Comparison of ENCODE assay signal across 15 cellular contexts in genomic region chr22:37054600-37055365, GRCh38. TPM values are rescaled to one million over a fixed set of nuclear protein-coding genes. Genes with fewer than 3 reads are reported as not detected.
DNase-seq lines count a peak whose midpoint lies in the region; ATAC-seq, FAIRE-seq and TF ChIP-seq lines count a peak whose summit lies in the region.
"Had no signal": no experiment of that assay in that cellular context is flagged by ENCODE, and none has a peak within 500 bp of the region (broad histone marks: within the 10 kb centered on the region; RNA-seq: fewer than 3 reads in every experiment).

No MANE protein-coding gene starts in this region.

- no peak for TF ChIP-seq RAD21 in HepG2 (CRISPR knock-in tag; IDR thresholded peaks at IDR 0.05)

- H3K27ac ChIP-seq in left ventricle myocardium inferior (replicated peaks), result no peak overlapping the region
- H3K27ac ChIP-seq in HepG2 (ENCODE audit: extremely low read length, insufficient read depth, low read length), result no peak overlapping the region
- H3K27ac ChIP-seq: C4-2B, SJSA1 had no signal

- FAIRE-seq in HepG2 (lab: Jason Lieb, UNC), result no peak
- FAIRE-seq: GM18507 had no signal

- no peaks in the 10 kb centered on the region for H3K9me3 Mint-ChIP-seq in CD14-positive monocyte

- DNase-seq in Right ventricle myocardium inferior (ENCODE audit: missing footprints) (peak; percentile 42), left ventricle myocardium inferior (no peak), HepG2 (ENCODE audit: low spot score) (no peak), NAMALWA (ENCODE audit: low spot score) (no peak), NCI-H446 (lab: John Stamatoyannopoulos, UW) (no peak), CD14-positive monocyte (ENCODE audit: low spot score) (no peak)
- DNase-seq: H7, MG63, NCI-H1105, NCI-H187, RPMI8226 had no signal

- POLR2A ChIA-PET in HepG2 (lab: Yijun Ruan, JAX), result interaction anchor here (0.8 to 2.2 kb wide), 4 partner anchors 10 to 36 kb away, joined by 3 to 6 read pairs (median 4); partner anchors contain the start of genes MPST and TST

- no peak overlapping the region for H3K27ac Mint-ChIP-seq in CD14-positive monocyte

- H3K4me1 ChIP-seq in left ventricle myocardium inferior (peaks cover 30% of the 10 kb centered on the region), HepG2 (ENCODE audit: insufficient read depth, low read length) (peaks cover 57% of the 10 kb centered on the region)

- H3K79me2 ChIP-seq in HepG2 (ENCODE audit: insufficient read depth, low read length), result no peaks in the 10 kb centered on the region

- no peaks in the 10 kb centered on the region for H4K20me1 ChIP-seq in HepG2 (ENCODE audit: insufficient read depth, low read length)

- H3K4me1 Mint-ChIP-seq in CD14-positive monocyte, result peaks cover 35% of the 10 kb centered on the region

- TF ChIP-seq CTCF in left ventricle myocardium inferior (IDR thresholded peaks at IDR 0.05; ENCODE audit: borderline replicate concordance), result no peak
- no peak for TF ChIP-seq CTCF in HepG2 (CRISPR knock-in tag; IDR thresholded peaks at IDR 0.05)
- TF ChIP-seq CTCF in CD14-positive monocyte (IDR thresholded peaks at IDR 0.05), result no peak

- ATAC-seq in Right ventricle myocardium inferior, result no peak
- no peak for ATAC-seq in HepG2

- H3K27me3 ChIP-seq in left ventricle myocardium inferior (ENCODE audit: low read depth) (no peaks in the 10 kb centered on the region), HepG2 (ENCODE audit: control insufficient read depth in 1 of 2, insufficient read depth in 2 of 2, low read length in 2 of 2) (peaks cover 0 to 9% of the 10 kb centered on the region in 2 experiments; a peak in 2 of 5 replicates)
- H3K27me3 ChIP-seq: MG63, SJSA1 had no signal

- H3K9me3 ChIP-seq in left ventricle myocardium inferior (replicated peaks) (no peaks in the 10 kb centered on the region), HepG2 (ENCODE audit: low read length) (no peaks in the 10 kb centered on the region)
- H3K9me3 ChIP-seq: MG63 had no signal

- BruUV-seq in HepG2 (replicated peaks; lab: Mats Ljungman, UMichigan), result no TSS peak

- H3K36me3 Mint-ChIP-seq in CD14-positive monocyte, result peaks cover 43 to 44% of the 10 kb centered on the region in 2 donors

- H3K27me3 Mint-ChIP-seq in CD14-positive monocyte (ENCODE audit: low read depth in 3 of 3), result peaks cover 1 to 13% (median 2%) of the 10 kb centered on the region in 3 donors

- TF ChIP-seq POLR2A in HepG2 (IDR thresholded peaks at IDR 0.05; ENCODE audit: insufficient read depth in 1 of 2, low read depth in 2 of 2, low read length in 2 of 2), result no peak

- WGBS in HepG2 (ENCODE audit: low lambda C conversion rate), result 79% methylated on average over 18 of the region's 20 CpGs

- H3K4me3 ChIP-seq in left ventricle myocardium inferior (no peak overlapping the region), HepG2 (replicated peaks in 1 of 3; ENCODE audit: insufficient read depth in 1 of 3, low read depth in 2 of 3, low read length in 3 of 3) (no peak overlapping the region)
- H3K4me3 ChIP-seq: MG63, SJSA1 had no signal

- no peak overlapping the region for H2AFZ ChIP-seq in HepG2 (ENCODE audit: low read length)

- H3K4me3 Mint-ChIP-seq in CD14-positive monocyte, result no peak overlapping the region

- H3K36me3 ChIP-seq in left ventricle myocardium inferior (peaks cover 37% of the 10 kb centered on the region), HepG2 (replicated peaks in 1 of 2; ENCODE audit: control insufficient read depth in 1 of 2, insufficient read depth in 2 of 2, low read length in 2 of 2) (no peaks in the 10 kb centered on the region; a peak in 1 of 5 replicates)
- H3K36me3 ChIP-seq: MG63 had no signal

- no peak overlapping the region for H3K9ac ChIP-seq in HepG2 (ENCODE audit: insufficient read depth, low read depth, low read length)

- intact Hi-C loops in Right ventricle myocardium inferior (cut with DNase I) (no loop called here), left ventricle myocardium inferior (cut with micrococcal nuclease) (no loop called here), HepG2 (cut with micrococcal nuclease; ENCODE audit: unreplicated experiment) (no loop called here), CD14-positive monocyte (cut with micrococcal nuclease) (no loop called here)

- in situ Hi-C loops in HepG2 (cut with HindIII; ENCODE audit: extremely low pct_ligation_motif_present, low pct_unique_long_range_greater_than_20kb), result no loop called here

- TF ChIP-seq EP300 in HepG2 (IDR thresholded peaks at IDR 0.05; ENCODE audit: low read depth in 2 of 2, low read length in 2 of 2) (no peak), HepG2 (CRISPR knock-in tag; IDR thresholded peaks at IDR 0.05; ENCODE audit: borderline replicate concordance) (no peak)

- CTCF ChIA-PET in HepG2 (lab: Yijun Ruan, JAX; ENCODE audit: low intra/inter-chr PET ratio, low total read pairs), result no interaction called here

- no peak overlapping the region for H3K4me2 ChIP-seq in HepG2 (ENCODE audit: low read depth, low read length)

RNA-seq across cellular contexts. Expression of gene KCTD17, which starts 3.2 kb away (rescaled TPM):
- 11.2 TPM for total RNA-seq in Right ventricle myocardium inferior
- total RNA-seq in left ventricle myocardium inferior, result 14.3 TPM
- total RNA-seq in HepG2 (2016; rRNA removed; fragmentation: Illumina TruSeq; extraction: Trizol), result 4.5 and 5.3 TPM in 2 replicates
- 2.1 and 2.4 TPM in 2 replicates for total RNA-seq in HepG2 (2016; cell fraction: cytosol; rRNA removed; fragmentation: Illumina TruSeq; extraction: Trizol; ENCODE audit: low read depth)
- 3.3 and 4.9 TPM in 2 replicates for total RNA-seq in HepG2 (2016; cell fraction: insoluble cytoplasmic fraction; rRNA removed; fragmentation: Illumina TruSeq; extraction: Trizol)
- total RNA-seq in HepG2 (2016; cell fraction: membrane; rRNA removed; fragmentation: Illumina TruSeq; extraction: Trizol), result 3.7 and 3.8 TPM in 2 replicates
- 2.9 and 4.4 TPM in 2 replicates for total RNA-seq in HepG2 (2016; cell fraction: nucleus; rRNA removed; fragmentation: Illumina TruSeq; extraction: Trizol)
- polyA plus RNA-seq in HepG2 (2011; rRNA removed), result 11.7 and 17.4 TPM in 2 replicates
- 11.0 and 11.5 TPM in 2 replicates for polyA plus RNA-seq in HepG2 (2011; cell fraction: cytosol; rRNA removed)
- 52.2 and 53.1 TPM in 2 replicates for polyA plus RNA-seq in HepG2 (2011; cell fraction: nucleus; rRNA removed)
- 5.3 and 11.6 TPM in 2 replicates for polyA plus RNA-seq in HepG2 (2012)
- 2.5 and 3.1 TPM in 2 replicates for polyA plus RNA-seq in HepG2 (2016; cell fraction: cytosol; fragmentation: Illumina TruSeq; extraction: Trizol; ENCODE audit: low read depth)
- polyA plus RNA-seq in HepG2 (2016; cell fraction: insoluble cytoplasmic fraction; fragmentation: Illumina TruSeq; extraction: Trizol; ENCODE audit: low read depth), result 4.6 and 5.0 TPM in 2 replicates
- polyA plus RNA-seq in HepG2 (2016; cell fraction: membrane; fragmentation: Illumina TruSeq; extraction: Trizol; ENCODE audit: low read depth), result 2.8 and 4.0 TPM in 2 replicates
- polyA plus RNA-seq in HepG2 (2016; cell fraction: nucleus; fragmentation: Illumina TruSeq; extraction: Trizol; ENCODE audit: insufficient read depth, low read depth), result 5.0 and 5.9 TPM in 2 replicates
- 0.28 and 24.0 TPM in 2 replicates for polyA minus RNA-seq in HepG2 (2011; rRNA and poly(A)+ RNA removed; ENCODE audit: low replicate concordance)
- 4.6 and 5.1 TPM in 2 replicates for polyA minus RNA-seq in HepG2 (2011; cell fraction: cytosol; rRNA and poly(A)+ RNA removed)
- polyA minus RNA-seq in HepG2 (2011; cell fraction: nucleus; rRNA and poly(A)+ RNA removed), result 6.8 and 7.3 TPM in 2 replicates
- 1 to 10 TPM; 8.4 to 9.0 TPM for polyA plus RNA-seq in CD14-positive monocyte

RNA-seq across cellular contexts. Expression of gene MPST, which starts 35.2 kb away (rescaled TPM):
- 58.4 TPM for total RNA-seq in Right ventricle myocardium inferior
- 58.3 TPM for total RNA-seq in left ventricle myocardium inferior
- 94.8 and 133 TPM in 2 replicates for total RNA-seq in HepG2 (2016; rRNA removed; fragmentation: Illumina TruSeq; extraction: Trizol)
- total RNA-seq in HepG2 (2016; cell fraction: cytosol; rRNA removed; fragmentation: Illumina TruSeq; extraction: Trizol; ENCODE audit: low read depth), result 214 and 241 TPM in 2 replicates
- total RNA-seq in HepG2 (2016; cell fraction: insoluble cytoplasmic fraction; rRNA removed; fragmentation: Illumina TruSeq; extraction: Trizol), result 83.9 and 129 TPM in 2 replicates
- total RNA-seq in HepG2 (2016; cell fraction: membrane; rRNA removed; fragmentation: Illumina TruSeq; extraction: Trizol), result 236 and 281 TPM in 2 replicates
- total RNA-seq in HepG2 (2016; cell fraction: nucleus; rRNA removed; fragmentation: Illumina TruSeq; extraction: Trizol), result 43.0 and 55.9 TPM in 2 replicates
- 141 and 191 TPM in 2 replicates for polyA plus RNA-seq in HepG2 (2011; rRNA removed)
- 159 and 302 TPM in 2 replicates for polyA plus RNA-seq in HepG2 (2011; cell fraction: cytosol; rRNA removed)
- 297 and 319 TPM in 2 replicates for polyA plus RNA-seq in HepG2 (2011; cell fraction: nucleus; rRNA removed)
- 112 and 147 TPM in 2 replicates for polyA plus RNA-seq in HepG2 (2012)
- polyA plus RNA-seq in HepG2 (2016; cell fraction: cytosol; fragmentation: Illumina TruSeq; extraction: Trizol; ENCODE audit: low read depth), result 221 and 245 TPM in 2 replicates
- 107 and 116 TPM in 2 replicates for polyA plus RNA-seq in HepG2 (2016; cell fraction: insoluble cytoplasmic fraction; fragmentation: Illumina TruSeq; extraction: Trizol; ENCODE audit: low read depth)
- 209 and 227 TPM in 2 replicates for polyA plus RNA-seq in HepG2 (2016; cell fraction: membrane; fragmentation: Illumina TruSeq; extraction: Trizol; ENCODE audit: low read depth)
- 107 and 117 TPM in 2 replicates for polyA plus RNA-seq in HepG2 (2016; cell fraction: nucleus; fragmentation: Illumina TruSeq; extraction: Trizol; ENCODE audit: insufficient read depth, low read depth)
- polyA minus RNA-seq in HepG2 (2011; rRNA and poly(A)+ RNA removed; ENCODE audit: low replicate concordance), result 17.7 and 144 TPM in 2 replicates
- polyA minus RNA-seq in HepG2 (2011; cell fraction: cytosol; rRNA and poly(A)+ RNA removed), result 94.1 and 104 TPM in 2 replicates
- 39.0 and 46.2 TPM in 2 replicates for polyA minus RNA-seq in HepG2 (2011; cell fraction: nucleus; rRNA and poly(A)+ RNA removed)
- polyA plus RNA-seq in CD14-positive monocyte, result 10 to 100 TPM; 51.2 to 53.7 TPM

RNA-seq across cellular contexts. Expression of gene TST, which starts 35.5 kb away (rescaled TPM):
- 54.6 TPM for total RNA-seq in Right ventricle myocardium inferior
- total RNA-seq in left ventricle myocardium inferior, result 39.8 TPM
- total RNA-seq in HepG2 (2016; rRNA removed; fragmentation: Illumina TruSeq; extraction: Trizol), result 44.1 and 44.6 TPM in 2 replicates
- total RNA-seq in HepG2 (2016; cell fraction: cytosol; rRNA removed; fragmentation: Illumina TruSeq; extraction: Trizol; ENCODE audit: low read depth), result 13.7 and 15.5 TPM in 2 replicates
- 40.1 and 44.0 TPM in 2 replicates for total RNA-seq in HepG2 (2016; cell fraction: insoluble cytoplasmic fraction; rRNA removed; fragmentation: Illumina TruSeq; extraction: Trizol)
- total RNA-seq in HepG2 (2016; cell fraction: membrane; rRNA removed; fragmentation: Illumina TruSeq; extraction: Trizol), result 17.1 and 24.3 TPM in 2 replicates
- 22.6 and 23.7 TPM in 2 replicates for total RNA-seq in HepG2 (2016; cell fraction: nucleus; rRNA removed; fragmentation: Illumina TruSeq; extraction: Trizol)
- polyA plus RNA-seq in HepG2 (2011; rRNA removed), result 63.6 and 86.4 TPM in 2 replicates
- polyA plus RNA-seq in HepG2 (2011; cell fraction: cytosol; rRNA removed), result 76.5 and 98.4 TPM in 2 replicates
- 54.5 and 63.2 TPM in 2 replicates for polyA plus RNA-seq in HepG2 (2011; cell fraction: nucleus; rRNA removed)
- 53.9 and 67.5 TPM in 2 replicates for polyA plus RNA-seq in HepG2 (2012)
- polyA plus RNA-seq in HepG2 (2016; cell fraction: cytosol; fragmentation: Illumina TruSeq; extraction: Trizol; ENCODE audit: low read depth), result 13.5 and 13.9 TPM in 2 replicates
- polyA plus RNA-seq in HepG2 (2016; cell fraction: insoluble cytoplasmic fraction; fragmentation: Illumina TruSeq; extraction: Trizol; ENCODE audit: low read depth), result 41.1 and 43.9 TPM in 2 replicates
- polyA plus RNA-seq in HepG2 (2016; cell fraction: membrane; fragmentation: Illumina TruSeq; extraction: Trizol; ENCODE audit: low read depth), result 14.3 and 18.2 TPM in 2 replicates
- polyA plus RNA-seq in HepG2 (2016; cell fraction: nucleus; fragmentation: Illumina TruSeq; extraction: Trizol; ENCODE audit: insufficient read depth, low read depth), result 31.5 and 36.8 TPM in 2 replicates
- polyA minus RNA-seq in HepG2 (2011; rRNA and poly(A)+ RNA removed; ENCODE audit: low replicate concordance), result 30.9 and 77.7 TPM in 2 replicates
- polyA minus RNA-seq in HepG2 (2011; cell fraction: cytosol; rRNA and poly(A)+ RNA removed), result 20.6 and 23.0 TPM in 2 replicates
- 24.1 and 24.4 TPM in 2 replicates for polyA minus RNA-seq in HepG2 (2011; cell fraction: nucleus; rRNA and poly(A)+ RNA removed)
- polyA plus RNA-seq in CD14-positive monocyte, result 10 to 100 TPM; 34.5 to 41.7 TPM

RNA-seq across cellular contexts. Expression of gene TMPRSS6, which starts 54.7 kb away (rescaled TPM):
- not detected for total RNA-seq in Right ventricle myocardium inferior
- total RNA-seq in left ventricle myocardium inferior, result not detected
- total RNA-seq in HepG2 (2016; rRNA removed; fragmentation: Illumina TruSeq; extraction: Trizol), result 1.5 and 4.2 TPM in 2 replicates
- total RNA-seq in HepG2 (2016; cell fraction: cytosol; rRNA removed; fragmentation: Illumina TruSeq; extraction: Trizol; ENCODE audit: low read depth), result 1.1 and 1.5 TPM in 2 replicates
- 1.5 and 5.2 TPM in 2 replicates for total RNA-seq in HepG2 (2016; cell fraction: insoluble cytoplasmic fraction; rRNA removed; fragmentation: Illumina TruSeq; extraction: Trizol)
- total RNA-seq in HepG2 (2016; cell fraction: membrane; rRNA removed; fragmentation: Illumina TruSeq; extraction: Trizol), result 1.7 and 2.7 TPM in 2 replicates
- total RNA-seq in HepG2 (2016; cell fraction: nucleus; rRNA removed; fragmentation: Illumina TruSeq; extraction: Trizol), result 5.1 and 6.1 TPM in 2 replicates
- polyA plus RNA-seq in HepG2 (2011; rRNA removed), result 4.8 and 8.5 TPM in 2 replicates
- polyA plus RNA-seq in HepG2 (2011; cell fraction: cytosol; rRNA removed), result 5.4 and 5.9 TPM in 2 replicates
- 16.8 and 19.4 TPM in 2 replicates for polyA plus RNA-seq in HepG2 (2011; cell fraction: nucleus; rRNA removed)
- 4.2 and 6.4 TPM in 2 replicates for polyA plus RNA-seq in HepG2 (2012)
- polyA plus RNA-seq in HepG2 (2016; cell fraction: cytosol; fragmentation: Illumina TruSeq; extraction: Trizol; ENCODE audit: low read depth), result 1.7 TPM in 2 replicates
- 2.3 and 2.6 TPM in 2 replicates for polyA plus RNA-seq in HepG2 (2016; cell fraction: insoluble cytoplasmic fraction; fragmentation: Illumina TruSeq; extraction: Trizol; ENCODE audit: low read depth)
- polyA plus RNA-seq in HepG2 (2016; cell fraction: membrane; fragmentation: Illumina TruSeq; extraction: Trizol; ENCODE audit: low read depth), result 2.4 and 3.1 TPM in 2 replicates
- polyA plus RNA-seq in HepG2 (2016; cell fraction: nucleus; fragmentation: Illumina TruSeq; extraction: Trizol; ENCODE audit: insufficient read depth, low read depth), result 10.0 and 11.5 TPM in 2 replicates
- polyA minus RNA-seq in HepG2 (2011; rRNA and poly(A)+ RNA removed; ENCODE audit: low replicate concordance), result 6.6 TPM in 1 of 2 replicates, not detected in the other
- polyA minus RNA-seq in HepG2 (2011; cell fraction: cytosol; rRNA and poly(A)+ RNA removed), result 1.1 and 1.9 TPM in 2 replicates
- polyA minus RNA-seq in HepG2 (2011; cell fraction: nucleus; rRNA and poly(A)+ RNA removed), result 4.0 and 5.2 TPM in 2 replicates
- not detected for polyA plus RNA-seq in CD14-positive monocyte
- total RNA-seq: A172, H7, SJSA1 had no signal
